Comparison of ENCODE assay signal across 8 cellular contexts in the genomic region with DNA sequence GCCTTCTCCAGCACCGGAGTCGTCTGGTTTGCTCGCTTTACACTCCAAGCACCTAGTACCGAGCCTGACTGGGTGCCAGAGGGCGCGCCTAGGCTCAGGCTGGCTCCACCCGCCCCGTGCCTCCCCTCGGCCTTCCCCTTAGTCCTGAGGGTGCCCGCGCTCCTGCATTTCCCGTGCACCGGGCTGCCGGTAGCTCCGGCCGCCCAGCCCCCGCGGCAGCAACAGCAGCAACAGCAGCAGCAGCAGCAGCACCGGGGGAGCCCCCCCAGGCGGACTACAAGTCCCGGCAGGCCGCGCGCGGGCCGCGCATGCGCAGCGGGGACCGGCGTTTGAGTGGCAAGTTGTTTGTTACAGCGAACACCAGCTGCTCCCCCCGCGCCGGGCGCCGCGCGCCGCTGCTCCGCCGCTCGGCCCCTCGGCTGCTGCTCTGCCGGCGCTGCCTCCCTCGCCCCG.
DNase-seq lines count a peak whose midpoint lies in the region; ATAC-seq and TF ChIP-seq lines count a peak whose summit lies in the region.
"Not testable (repeated sequence)": the region's sequence is repeated elsewhere in the genome, so short reads cannot be mapped to it uniquely, and the experiment has no call there.

No MANE protein-coding gene starts in this region.

- POLR2A ChIA-PET in CD4-positive, alpha-beta T cell (lab: Charles Lee), result not testable (repeated sequence)

- H3K4me3 ChIP-seq in fibroblast of villous mesenchyme (ENCODE audit: low read depth, low read length), result peak overlapping the region; percentile 21

- H3K9me3 Mint-ChIP-seq in CD4-positive, alpha-beta T cell; activated naive CD4-positive, alpha-beta T cell treated with anti-CD3 and anti-CD28 coated beads for 36 hours; natural killer cell: not testable (repeated sequence)

- H3K27ac ChIP-seq in CD4-positive, alpha-beta T cell (ENCODE audit: low read depth, low read length), result not testable (repeated sequence)

- not testable (repeated sequence) for H3K27me3 ChIP-seq in CD4-positive, alpha-beta T cell (ENCODE audit: control insufficient read depth, insufficient read depth, low read length)

- not testable (repeated sequence) for H3K4me1 Mint-ChIP-seq in CD4-positive, alpha-beta T cell (ENCODE audit: low read depth); activated naive CD4-positive, alpha-beta T cell treated with anti-CD3 and anti-CD28 coated beads for 36 hours (ENCODE audit: low read depth); natural killer cell

- DNase-seq in CD4-positive, alpha-beta T cell, result peak; percentile 54 to 81 (median 76)
- DNase-seq in T-helper 2 cell (peak; percentile 55 to 83 (median 76)), fibroblast of villous mesenchyme (ENCODE audit: low read depth) (peak; percentile 72), natural killer cell (peak; percentile 65)
- peak; percentile 86 for DNase-seq in activated naive CD4-positive, alpha-beta T cell treated with anti-CD3 and anti-CD28 coated beads for 36 hours
- DNase-seq in stimulated activated CD8-positive, alpha-beta memory T cell treated with anti-CD3 and anti-CD28 coated beads, Interleukin-15, amount 100 ng/mL, for 1 hour (ENCODE audit: low read depth), result peak; percentile 43

- not testable (repeated sequence) for H3K27me3 Mint-ChIP-seq in CD4-positive, alpha-beta T cell; activated naive CD4-positive, alpha-beta T cell treated with anti-CD3 and anti-CD28 coated beads for 36 hours (ENCODE audit: low read depth); natural killer cell (ENCODE audit: low read depth in 2 of 2)

- not testable (repeated sequence) for TF ChIP-seq CTCF in CD4-positive, alpha-beta T cell (IDR thresholded peaks at IDR 0.05); fibroblast of villous mesenchyme (IDR thresholded peaks at IDR 0.05; ENCODE audit: insufficient read depth, low read depth, low read length); natural killer cell (IDR thresholded peaks at IDR 0.05)

- not testable (repeated sequence) for H3K27ac Mint-ChIP-seq in CD4-positive, alpha-beta T cell; activated naive CD4-positive, alpha-beta T cell treated with anti-CD3 and anti-CD28 coated beads for 36 hours; natural killer cell

- peak; percentile 84 for ATAC-seq in CD4-positive, alpha-beta T cell (ENCODE audit: poor library complexity)
- ATAC-seq in GM21576 (IDR thresholded peaks at IDR 0.05; ENCODE audit: unreplicated experiment) (peak; percentile 87), HG03432 (IDR thresholded peaks at IDR 0.05; ENCODE audit: unreplicated experiment) (peak; percentile 95), natural killer cell (peak; percentile 93 to 95 (median 95))

- not testable (repeated sequence) for H3K9me3 ChIP-seq in CD4-positive, alpha-beta T cell (ENCODE audit: control insufficient read depth, low read length)

- intact Hi-C loops in CD4-positive, alpha-beta T cell (cut with DNase I, micrococcal nuclease); activated naive CD4-positive, alpha-beta T cell treated with anti-CD3 and anti-CD28 coated beads for 36 hours (cut with micrococcal nuclease); natural killer cell (cut with micrococcal nuclease): not testable (repeated sequence)

- H3K4me3 Mint-ChIP-seq in CD4-positive, alpha-beta T cell, result peak overlapping the region; percentile 38
- peak overlapping the region; percentile 67 for H3K4me3 Mint-ChIP-seq in activated naive CD4-positive, alpha-beta T cell treated with anti-CD3 and anti-CD28 coated beads for 36 hours
- H3K4me3 Mint-ChIP-seq in natural killer cell, result peak overlapping the region; percentile 82

- CTCF ChIA-PET in CD4-positive, alpha-beta T cell (lab: Charles Lee); activated naive CD4-positive, alpha-beta T cell treated with anti-CD3 and anti-CD28 coated beads for 36 hours (lab: Charles Lee): not testable (repeated sequence)

- not testable (repeated sequence) for H3K36me3 Mint-ChIP-seq in CD4-positive, alpha-beta T cell (ENCODE audit: low read depth); activated naive CD4-positive, alpha-beta T cell treated with anti-CD3 and anti-CD28 coated beads for 36 hours (ENCODE audit: low read depth); natural killer cell
